24 cellular contexts compared by ENCODE assay signal in the genomic region with DNA sequence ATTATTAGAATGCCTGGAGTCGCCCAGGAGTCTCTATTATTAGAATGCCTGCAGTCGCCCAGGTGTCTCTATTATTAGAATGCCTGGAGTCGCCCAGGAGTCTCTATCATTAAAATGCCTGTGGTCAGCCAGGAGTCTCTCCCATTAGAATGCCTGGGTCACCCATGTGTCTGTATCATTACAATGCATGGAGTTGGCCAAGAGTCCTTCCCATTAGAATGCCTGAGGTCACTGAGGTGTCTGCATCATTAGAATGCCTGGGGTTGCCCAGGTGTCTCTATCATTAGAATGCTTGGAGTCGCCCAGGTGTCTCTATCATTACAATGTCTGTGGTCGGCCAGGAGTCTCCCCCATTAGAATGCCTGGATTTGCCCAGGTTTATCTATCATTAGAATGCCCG.
"Had no signal": no experiment of that assay in that cellular context is flagged by ENCODE, and none has a peak within 500 bp of the region (broad histone marks: within the 10 kb centered on the region; RNA-seq: fewer than 3 reads in every experiment).

No MANE protein-coding gene starts in this region.

- H3K27ac ChIP-seq: coronary artery, esophagus muscularis mucosa, foreskin keratinocyte, heart right ventricle, lower lobe of right lung, neutrophil, pancreas, right lobe of liver, thyroid gland had no signal

- H3K4me1 ChIP-seq: esophagus muscularis mucosa, foreskin keratinocyte, lower lobe of right lung, pancreas, right lobe of liver, thyroid gland had no signal

- H3K27me3 ChIP-seq: pancreas, right lobe of liver, thyroid gland had no signal

- H3K9me3 ChIP-seq: lower lobe of right lung, neutrophil, pancreas, right lobe of liver, thyroid gland had no signal

- ATAC-seq: foreskin keratinocyte; left colon; left ventricle myocardium superior; pancreas; right lobe of liver; stimulated activated naive CD8-positive, alpha-beta T cell treated with anti-CD3 and anti-CD28 coated beads, Interleukin-15, amount 100 ng/mL, for 72 hours had no signal

- H3K36me3 ChIP-seq: esophagus muscularis mucosa, heart right ventricle, lower lobe of right lung, neutrophil, pancreas, right lobe of liver, thyroid gland had no signal

- DNase-seq: dermis blood vessel endothelial cell; effector memory CD4-positive, alpha-beta T cell; foreskin keratinocyte; glutamatergic neuron; heart right ventricle; hippocampal formation; left ventricle myocardium superior; lower lobe of right lung; natural killer cell; retina; right lobe of liver; small intestine; stimulated activated CD4-positive, alpha-beta T cell treated with anti-CD3 and anti-CD28 coated beads, Interleukin-12 subunit alpha, Interleukin-12 subunit beta, amount 100 ng/mL, for 4 hours; stimulated activated CD4-positive, alpha-beta T cell treated with anti-CD3 and anti-CD28 coated beads, Interleukin-1b, Interleukin-23, amount 100 ng/mL, for 48 hours; stimulated activated CD4-positive, alpha-beta T cell treated with anti-CD3 and anti-CD28 coated beads, Interleukin-4, amount 100 ng/mL, for 1 hour; stimulated activated CD8-positive, alpha-beta memory T cell treated with anti-CD3 and anti-CD28 coated beads, Interleukin-4, amount 100 ng/mL, for 48 hours; stimulated activated naive CD4-positive, alpha-beta T cell; stimulated activated naive CD8-positive, alpha-beta T cell treated with anti-CD3 and anti-CD28 coated beads, Interleukin-15, amount 100 ng/mL, for 72 hours; thyroid gland had no signal

- H3K4me3 ChIP-seq: coronary artery, esophagus muscularis mucosa, heart right ventricle, lower lobe of right lung, pancreas, right lobe of liver, thyroid gland had no signal
